12 cellular contexts compared by ENCODE assay signal in genomic region chr22:31604137-31604705, GRCh38.
"Had no signal": no experiment of that assay in that cellular context is flagged by ENCODE, and none has a peak within 500 bp of the region (broad histone marks: within the 10 kb centered on the region; RNA-seq: fewer than 3 reads in every experiment).

No MANE protein-coding gene starts in this region.

- H3K27me3 ChIP-seq: body of pancreas had no signal

- H3K27ac ChIP-seq: body of pancreas, psoas muscle, VCaP had no signal

- H3K27me3 Mint-ChIP-seq: dendritic cell treated with granulocyte-macrophage colony-stimulating factor and Interleukin-4, amounts not matched to agents 40 ng/mL and 50 ng/mL, for 4 days; stimulated activated naive CD8-positive, alpha-beta T cell treated with anti-CD3 and anti-CD28 coated beads, Interleukin-15, Interleukin-2, amounts not matched to agents 100 ng/mL and 50 ng/mL, for 24 hours had no signal

- H3K4me3 Mint-ChIP-seq: dendritic cell treated with granulocyte-macrophage colony-stimulating factor and Interleukin-4, amounts not matched to agents 40 ng/mL and 50 ng/mL, for 4 days; natural killer cell; stimulated activated naive CD8-positive, alpha-beta T cell treated with anti-CD3 and anti-CD28 coated beads, Interleukin-15, Interleukin-2, amounts not matched to agents 100 ng/mL and 50 ng/mL, for 24 hours had no signal

- H3K4me1 ChIP-seq: body of pancreas, psoas muscle had no signal

- H3K27ac Mint-ChIP-seq: dendritic cell treated with granulocyte-macrophage colony-stimulating factor and Interleukin-4, amounts not matched to agents 40 ng/mL and 50 ng/mL, for 4 days had no signal

- H3K9me3 Mint-ChIP-seq: dendritic cell treated with granulocyte-macrophage colony-stimulating factor and Interleukin-4, amounts not matched to agents 40 ng/mL and 50 ng/mL, for 4 days; natural killer cell; stimulated activated naive CD8-positive, alpha-beta T cell treated with anti-CD3 and anti-CD28 coated beads, Interleukin-15, Interleukin-2, amounts not matched to agents 100 ng/mL and 50 ng/mL, for 24 hours had no signal

- H3K36me3 Mint-ChIP-seq: natural killer cell had no signal

- ATAC-seq: body of pancreas, mucosa of descending colon, natural killer cell, psoas muscle had no signal

- H3K9me3 ChIP-seq: body of pancreas, mucosa of descending colon, psoas muscle, thoracic aorta had no signal

- H3K4me3 ChIP-seq: body of pancreas, mucosa of descending colon, psoas muscle, thoracic aorta had no signal

- DNase-seq: body of pancreas; cerebellar nuclear complex; erythroblast; hypothalamus; natural killer cell; psoas muscle; stimulated activated CD4-positive, alpha-beta T cell treated with anti-CD3 and anti-CD28 coated beads, Interleukin-4, amount 100 ng/mL, for 1 hour had no signal
